In genomic region chr14:99231850-99232401, GRCh38 we compare ENCODE assay signal across 11 cellular contexts. TPM values are rescaled to one million over a fixed set of nuclear protein-coding genes. Genes with fewer than 3 reads are reported as not detected.
DNase-seq lines count a peak whose midpoint lies in the region; ATAC-seq and TF ChIP-seq lines count a peak whose summit lies in the region.
"Had no signal": no experiment of that assay in that cellular context is flagged by ENCODE, and none has a peak within 500 bp of the region (broad histone marks: within the 10 kb centered on the region; RNA-seq: fewer than 3 reads in every experiment).

No MANE protein-coding gene starts in this region.

- peak overlapping the region; percentile 97 for H3K27ac ChIP-seq in CD4-positive, alpha-beta T cell (ENCODE audit: low read depth, low read length)

- no peaks in the 10 kb centered on the region for H3K9me3 ChIP-seq in CD4-positive, alpha-beta T cell (ENCODE audit: control insufficient read depth, low read length)

- no peak for ATAC-seq in CD4-positive, alpha-beta T cell (ENCODE audit: poor library complexity)
- peak in 1 of 2 donors; percentile 4 for ATAC-seq in naive thymus-derived CD8-positive, alpha-beta T cell
- no peak for ATAC-seq in HG02798 (IDR thresholded peaks at IDR 0.05; ENCODE audit: poor library complexity, unreplicated experiment)

- DNase-seq in CD4-positive, alpha-beta T cell: peak in 1 of 10 experiments; percentile 54
- peak; percentile 78 for DNase-seq in NCI-H82 (lab: John Stamatoyannopoulos, UW)
- peak; percentile 56 for DNase-seq in chondrocyte (ENCODE audit: low spot score)
- DNase-seq in naive thymus-derived CD8-positive, alpha-beta T cell: no peak
- no peak for DNase-seq in GM20000 (ENCODE audit: low spot score)
- DNase-seq in OCI-M1 (lab: John Stamatoyannopoulos, UW): no peak
- no peak for DNase-seq in NK-92 treated with Interleukin-12 subunit alpha and Interleukin-12 subunit beta, amount 100 ng/mL, for 24 hours (lab: John Stamatoyannopoulos, UW)
- DNase-seq: activated B cell treated with CpG ODN at 0.5 μM for 24 hours, kidney glomerular epithelial cell, NCI-H526 had no signal

- CTCF ChIA-PET in CD4-positive, alpha-beta T cell (lab: Charles Lee): interaction anchor here (1.2 to 14.7 kb wide), 6 partner anchors 18 to 43 kb away, joined by 3 to 179 read pairs (median 8); no protein-coding TSS in a partner anchor

- peaks cover 90% of the 10 kb centered on the region for H3K36me3 Mint-ChIP-seq in CD4-positive, alpha-beta T cell (ENCODE audit: low read depth)
- H3K36me3 Mint-ChIP-seq in chondrocyte (ENCODE audit: low read depth): peaks cover 2% of the 10 kb centered on the region
- peaks cover 7 to 61% (median 26%) of the 10 kb centered on the region in 3 donors for H3K36me3 Mint-ChIP-seq in naive thymus-derived CD8-positive, alpha-beta T cell

- no peaks in the 10 kb centered on the region for H3K27me3 Mint-ChIP-seq in CD4-positive, alpha-beta T cell
- peaks cover 37% of the 10 kb centered on the region for H3K27me3 Mint-ChIP-seq in chondrocyte (ENCODE audit: low read depth)
- H3K27me3 Mint-ChIP-seq in naive thymus-derived CD8-positive, alpha-beta T cell: peaks cover 0 to 1% (median 0%) of the 10 kb centered on the region in 5 donors

- peak overlapping the region; percentile 94 for H3K4me3 Mint-ChIP-seq in CD4-positive, alpha-beta T cell
- H3K4me3 Mint-ChIP-seq in chondrocyte (ENCODE audit: unreplicated experiment): no peak overlapping the region
- peak overlapping the region; percentile 73 to 96 (median 90) for H3K4me3 Mint-ChIP-seq in naive thymus-derived CD8-positive, alpha-beta T cell
- H3K4me3 Mint-ChIP-seq: activated B cell treated with CpG ODN at 0.5 μM for 24 hours had no signal

- POLR2A ChIA-PET in CD4-positive, alpha-beta T cell (lab: Charles Lee): interaction anchor here (1.2 to 83.0 kb wide), 3 partner anchors 12 to 1096 kb away, joined by 4 to 4389 read pairs (median 4389); partner anchors contain the start of gene BCL11B
- POLR2A ChIA-PET in naive thymus-derived CD8-positive, alpha-beta T cell (lab: Charles Lee): interaction anchor here (0.7 to 76.3 kb wide), 8 partner anchors 5 to 1254 kb away, joined by 3 to 2798 read pairs (median 8); partner anchors contain the start of gene BCL11B

- no peaks in the 10 kb centered on the region for H3K27me3 ChIP-seq in CD4-positive, alpha-beta T cell (ENCODE audit: control insufficient read depth, insufficient read depth, low read length)

- H3K27ac Mint-ChIP-seq in CD4-positive, alpha-beta T cell: peak overlapping the region; percentile 95
- H3K27ac Mint-ChIP-seq in chondrocyte (ENCODE audit: unreplicated experiment): no peak overlapping the region
- peak overlapping the region; percentile 97 to 100 (median 98) for H3K27ac Mint-ChIP-seq in naive thymus-derived CD8-positive, alpha-beta T cell
- H3K27ac Mint-ChIP-seq: activated B cell treated with CpG ODN at 0.5 μM for 24 hours had no signal

- TF ChIP-seq CTCF in CD4-positive, alpha-beta T cell (IDR thresholded peaks at IDR 0.05): no peak
- TF ChIP-seq CTCF in chondrocyte (IDR thresholded peaks at IDR 0.05) (no peak), GM20000 (IDR thresholded peaks at IDR 0.05; ENCODE audit: extremely low read depth, missing control alignments) (no peak)

- peaks cover 96% of the 10 kb centered on the region for H3K4me1 Mint-ChIP-seq in CD4-positive, alpha-beta T cell (ENCODE audit: low read depth)
- no peaks in the 10 kb centered on the region for H3K4me1 Mint-ChIP-seq in chondrocyte (ENCODE audit: low read depth)
- peaks cover 61 to 97% (median 95%) of the 10 kb centered on the region in 4 donors for H3K4me1 Mint-ChIP-seq in naive thymus-derived CD8-positive, alpha-beta T cell
- H3K4me1 Mint-ChIP-seq: activated B cell treated with CpG ODN at 0.5 μM for 24 hours had no signal

- no peaks in the 10 kb centered on the region for H3K9me3 Mint-ChIP-seq in CD4-positive, alpha-beta T cell
- H3K9me3 Mint-ChIP-seq in chondrocyte (ENCODE audit: low read depth): peaks cover 14% of the 10 kb centered on the region
- H3K9me3 Mint-ChIP-seq in naive thymus-derived CD8-positive, alpha-beta T cell: no peaks in the 10 kb centered on the region

- intact Hi-C loops in CD4-positive, alpha-beta T cell (cut with DNase I, micrococcal nuclease): loop anchor here (2.0 to 5.0 kb wide), 3 partner anchors 35 to 40 kb away; no protein-coding TSS in a partner anchor

RNA-seq across cellular contexts. Expression of gene BCL11B, which starts 40.1 kb away (rescaled TPM):
- total RNA-seq in CD4-positive, alpha-beta T cell: 100 to 1,000 TPM; 244 to 254 TPM
- 0.10 to 0.23 TPM (median 0.17 TPM) in 3 replicates for total RNA-seq in chondrocyte
- total RNA-seq in naive thymus-derived CD8-positive, alpha-beta T cell: 100 to 1,000 TPM; 206 to 209 TPM
- 10 to 100 TPM in 1 of 3 donors, 1 to 10 TPM in 2; 8.2 to 12.1 (median 9.5) TPM for polyA plus RNA-seq in naive thymus-derived CD8-positive, alpha-beta T cell

Comparison
In these comparisons a context has a peak if more than half of its experiments do, and no peak if none do; other contexts are left out.
1. DNase-seq: peak in NCI-H82 (single experiment) and chondrocyte (single experiment); none in naive thymus-derived CD8-positive, alpha-beta T cell (0 of 10), GM20000 (single experiment), OCI-M1 (single experiment) and NK-92 treated with Interleukin-12 subunit alpha and Interleukin-12 subunit beta, amount 100 ng/mL, for 24 hours (single experiment).
2. RNA of gene BCL11B, which starts 40.1 kb away (total RNA-seq): 244 to 254 TPM in CD4-positive, alpha-beta T cell and 206 to 209 TPM in naive thymus-derived CD8-positive, alpha-beta T cell; 0.10 to 0.23 TPM in chondrocyte; every median in the first group is over 100 times any median in the second.